9 cellular contexts compared by ENCODE assay signal in the genomic region with DNA sequence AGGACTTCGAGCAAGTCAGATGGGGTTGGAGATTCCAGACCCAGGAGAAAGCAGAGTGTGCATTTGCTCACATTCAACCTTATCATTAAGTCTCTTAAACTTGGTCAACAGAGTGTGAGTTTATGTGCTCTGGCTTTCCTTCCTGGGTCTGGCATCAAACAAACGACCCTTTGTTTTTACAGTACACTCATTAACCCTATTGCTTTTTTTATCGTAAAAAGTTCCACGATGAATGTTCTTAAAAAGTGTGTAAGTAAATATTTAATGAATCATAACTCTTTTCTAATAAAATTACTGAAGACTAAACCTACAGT. TPM values are rescaled to one million over a fixed set of nuclear protein-coding genes. Genes with fewer than 3 reads are reported as not detected.
DNase-seq lines count a peak whose midpoint lies in the region; ATAC-seq and TF ChIP-seq lines count a peak whose summit lies in the region.
"Had no signal": no experiment of that assay in that cellular context is flagged by ENCODE, and none has a peak within 500 bp of the region (broad histone marks: within the 10 kb centered on the region; RNA-seq: fewer than 3 reads in every experiment).

No MANE protein-coding gene starts in this region.

- H3K27ac ChIP-seq in DOHH2 (ENCODE audit: low read depth, low read length) (no peak overlapping the region), gastrocnemius medialis (no peak overlapping the region)
- H3K27ac ChIP-seq in effector memory CD4-positive, alpha-beta T cell (ENCODE audit: insufficient read depth, low read length, poor library complexity, severe bottlenecking): peak overlapping the region; percentile 90

- H4K20me1 ChIP-seq in DOHH2 (ENCODE audit: control insufficient read depth, insufficient read depth, low read depth, low read length): no peaks in the 10 kb centered on the region

- TF ChIP-seq CTCF in DOHH2 (IDR thresholded peaks at IDR 0.05; ENCODE audit: low read depth, low read length, poor library complexity, severe bottlenecking): no peak
- TF ChIP-seq CTCF in gastrocnemius medialis (IDR thresholded peaks at IDR 0.05 in 4 of 5, conservative IDR thresholded peaks at IDR 0.05 in 1 of 5): no peak

- H3K9me2 ChIP-seq in DOHH2 (replicated peaks; ENCODE audit: control insufficient read depth, low read length): no peaks in the 10 kb centered on the region

- H3K4me2 ChIP-seq in DOHH2 (ENCODE audit: low read length): peak overlapping the region; percentile 89

- no peak overlapping the region for H2AFZ ChIP-seq in neuron (ENCODE audit: low read depth, low read length)

- DNase-seq in MG63 (no peak), NCI-H345 treated with DMSO at 0.1 percent for 48 hours (lab: John Stamatoyannopoulos, UW; ENCODE audit: unreplicated experiment) (no peak), CD1c-positive myeloid dendritic cell (ENCODE audit: extremely low spot score) (no peak), gastrocnemius medialis (no peak), AG08396 (ENCODE audit: low spot score) (no peak)
- no peak for DNase-seq in effector memory CD4-positive, alpha-beta T cell
- DNase-seq: left colon had no signal

- H3K9me3 ChIP-seq in DOHH2 (ENCODE audit: control insufficient read depth, insufficient read depth, low read length) (no peaks in the 10 kb centered on the region), MG63 (no peaks in the 10 kb centered on the region), neuron (ENCODE audit: low read length) (no peaks in the 10 kb centered on the region), gastrocnemius medialis (no peaks in the 10 kb centered on the region)
- no peaks in the 10 kb centered on the region for H3K9me3 ChIP-seq in effector memory CD4-positive, alpha-beta T cell (ENCODE audit: control insufficient read depth, low read length)

- H3F3A ChIP-seq in DOHH2 (ENCODE audit: control insufficient read depth, insufficient read depth): no peaks in the 10 kb centered on the region; the same call in none of the 2 replicates

- no peak for TF ChIP-seq POLR2A in gastrocnemius medialis (IDR thresholded peaks at IDR 0.05)

- ATAC-seq in gastrocnemius medialis: no peak
- ATAC-seq: left colon had no signal

- H3K4me3 ChIP-seq in DOHH2 (ENCODE audit: low read length) (no peak overlapping the region), MG63 (peak overlapping the region; percentile 64; the same call in 1 of the 2 replicates), neuron (ENCODE audit: low read length) (peak overlapping the region; percentile 64), gastrocnemius medialis (peak overlapping the region in 2 of 4 donors; percentile 53 to 66)
- H3K4me3 ChIP-seq in effector memory CD4-positive, alpha-beta T cell (ENCODE audit: insufficient read depth, low read depth, low read length, poor library complexity, severe bottlenecking): peak overlapping the region; percentile 99

- no peaks in the 10 kb centered on the region for H3K36me3 ChIP-seq in DOHH2 (ENCODE audit: control insufficient read depth, low read length)
- no peaks in the 10 kb centered on the region; the same call in 1 of the 2 replicates for H3K36me3 ChIP-seq in MG63
- H3K36me3 ChIP-seq in effector memory CD4-positive, alpha-beta T cell (ENCODE audit: control insufficient read depth, insufficient read depth, low read length): no peaks in the 10 kb centered on the region
- peaks cover 4% of the 10 kb centered on the region for H3K36me3 ChIP-seq in neuron (ENCODE audit: insufficient read depth, low read length)
- no peaks in the 10 kb centered on the region for H3K36me3 ChIP-seq in gastrocnemius medialis

- H3K4me1 ChIP-seq in DOHH2 (ENCODE audit: control insufficient read depth, low read length) (peaks cover 25% of the 10 kb centered on the region), neuron (ENCODE audit: insufficient read depth, low read length) (peaks cover 28% of the 10 kb centered on the region), gastrocnemius medialis (peaks cover 4 to 5% of the 10 kb centered on the region in 2 donors)
- H3K4me1 ChIP-seq in effector memory CD4-positive, alpha-beta T cell (ENCODE audit: control insufficient read depth, insufficient read depth, low read length, poor library complexity, severe bottlenecking): peaks cover 50% of the 10 kb centered on the region

- intact Hi-C loops in gastrocnemius medialis (cut with DNase I; ENCODE audit: low total_unique reads): loop anchor here (5.0 to 10.0 kb wide), 4 partner anchors 127 to 993 kb away; a partner anchor contains a TSS

- peaks cover 13% of the 10 kb centered on the region for H3K27me3 ChIP-seq in DOHH2 (ENCODE audit: control insufficient read depth, low read length)
- H3K27me3 ChIP-seq in MG63: no peaks in the 10 kb centered on the region
- no peaks in the 10 kb centered on the region for H3K27me3 ChIP-seq in effector memory CD4-positive, alpha-beta T cell (replicated peaks; ENCODE audit: control insufficient read depth, insufficient read depth, low read length, poor library complexity, severe bottlenecking)
- no peaks in the 10 kb centered on the region for H3K27me3 ChIP-seq in neuron (ENCODE audit: insufficient read depth, low read length)
- peaks cover 0 to 29% (median 15%) of the 10 kb centered on the region in 3 donors for H3K27me3 ChIP-seq in gastrocnemius medialis

- in situ Hi-C loops in gastrocnemius medialis (cut with MboI; ENCODE audit: low sequenced_read_pairs in 4 of 4): loop anchor here in 1 of 4 donors (25.0 kb wide), 1 partner anchor 133 kb away; no protein-coding TSS in a partner anchor

- peaks cover 19% of the 10 kb centered on the region for H3K79me2 ChIP-seq in DOHH2 (ENCODE audit: control insufficient read depth, low read length)

RNA-seq across cellular contexts. Expression of a gene that starts 2.5 kb away (rescaled TPM):
- total RNA-seq in MG63 (2014; rRNA removed; shearing (Covaris generic); ENCODE audit: low replicate concordance): 48.7 and 69.0 TPM in 2 replicates
- total RNA-seq in gastrocnemius medialis: 10 to 100 TPM in 3 of 4 donors, 1 to 10 TPM in 1; 9.2 to 36.8 (median 17.0) TPM
